In the genomic region with DNA sequence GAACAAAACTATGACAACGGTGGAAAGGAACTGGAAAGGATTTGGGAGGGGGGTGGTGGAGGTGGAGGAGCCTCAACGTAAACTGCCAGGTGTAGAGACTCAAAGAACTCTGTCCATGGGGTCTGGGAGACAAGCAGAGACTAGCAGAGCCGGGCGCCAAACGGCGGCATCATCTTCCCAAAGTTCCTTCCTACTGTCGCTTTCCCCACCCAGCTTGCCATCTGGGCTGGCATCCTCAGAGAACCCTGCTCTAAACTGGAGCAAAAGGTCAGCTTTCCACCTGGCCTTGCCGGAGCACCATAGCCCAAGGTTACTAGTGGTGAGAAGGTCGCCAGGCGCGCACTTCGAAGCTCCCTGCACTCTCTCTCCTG, we compare ENCODE assay signal across 1 cellular context.
A peak's percentile ranks its signal among the peaks of the same experiment; 100 is the strongest.
TF ChIP-seq lines count a peak whose summit lies in the region.

No MANE protein-coding gene starts in this region.

TF ChIP-seq in HepG2, 621 proteins besides CTCF, POLR2A, EP300 and RAD21 (continued from another document):
- TF ChIP-seq, protein P1, sequence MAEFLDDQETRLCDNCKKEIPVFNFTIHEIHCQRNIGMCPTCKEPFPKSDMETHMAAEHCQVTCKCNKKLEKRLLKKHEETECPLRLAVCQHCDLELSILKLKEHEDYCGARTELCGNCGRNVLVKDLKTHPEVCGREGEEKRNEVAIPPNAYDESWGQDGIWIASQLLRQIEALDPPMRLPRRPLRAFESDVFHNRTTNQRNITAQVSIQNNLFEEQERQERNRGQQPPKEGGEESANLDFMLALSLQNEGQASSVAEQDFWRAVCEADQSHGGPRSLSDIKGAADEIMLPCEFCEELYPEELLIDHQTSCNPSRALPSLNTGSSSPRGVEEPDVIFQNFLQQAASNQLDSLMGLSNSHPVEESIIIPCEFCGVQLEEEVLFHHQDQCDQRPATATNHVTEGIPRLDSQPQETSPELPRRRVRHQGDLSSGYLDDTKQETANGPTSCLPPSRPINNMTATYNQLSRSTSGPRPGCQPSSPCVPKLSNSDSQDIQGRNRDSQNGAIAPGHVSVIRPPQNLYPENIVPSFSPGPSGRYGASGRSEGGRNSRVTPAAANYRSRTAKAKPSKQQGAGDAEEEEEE (CRISPR knock-in tag; IDR thresholded peaks at IDR 0.05; ENCODE audit: borderline replicate concordance) = no peak
- TF ChIP-seq, protein P2, sequence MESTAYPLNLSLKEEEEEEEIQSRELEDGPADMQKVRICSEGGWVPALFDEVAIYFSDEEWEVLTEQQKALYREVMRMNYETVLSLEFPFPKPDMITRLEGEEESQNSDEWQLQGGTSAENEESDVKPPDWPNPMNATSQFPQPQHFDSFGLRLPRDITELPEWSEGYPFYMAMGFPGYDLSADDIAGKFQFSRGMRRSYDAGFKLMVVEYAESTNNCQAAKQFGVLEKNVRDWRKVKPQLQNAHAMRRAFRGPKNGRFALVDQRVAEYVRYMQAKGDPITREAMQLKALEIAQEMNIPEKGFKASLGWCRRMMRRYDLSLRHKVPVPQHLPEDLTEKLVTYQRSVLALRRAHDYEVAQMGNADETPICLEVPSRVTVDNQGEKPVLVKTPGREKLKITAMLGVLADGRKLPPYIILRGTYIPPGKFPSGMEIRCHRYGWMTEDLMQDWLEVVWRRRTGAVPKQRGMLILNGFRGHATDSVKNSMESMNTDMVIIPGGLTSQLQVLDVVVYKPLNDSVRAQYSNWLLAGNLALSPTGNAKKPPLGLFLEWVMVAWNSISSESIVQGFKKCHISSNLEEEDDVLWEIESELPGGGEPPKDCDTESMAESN (CRISPR knock-in tag; conservative IDR thresholded peaks at IDR 0.05) = peak; percentile 8; the same call in 1 of the 2 replicates
- TF ChIP-seq, protein P3, sequence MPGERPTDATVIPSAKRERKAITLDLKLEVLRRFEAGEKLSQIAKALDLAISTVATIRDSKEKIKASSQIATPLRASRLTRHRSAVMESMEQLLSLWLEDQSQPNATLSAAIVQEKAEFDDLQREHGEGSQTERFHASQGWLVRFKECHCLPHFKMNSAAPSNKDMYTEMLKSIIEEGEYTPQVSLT (CRISPR knock-in tag; IDR thresholded peaks at IDR 0.05; ENCODE audit: borderline replicate concordance, low read depth) = no peak
- TF ChIP-seq NCOA2 (CRISPR knock-in tag; IDR thresholded peaks at IDR 0.05) = no peak
